In the genomic region with DNA sequence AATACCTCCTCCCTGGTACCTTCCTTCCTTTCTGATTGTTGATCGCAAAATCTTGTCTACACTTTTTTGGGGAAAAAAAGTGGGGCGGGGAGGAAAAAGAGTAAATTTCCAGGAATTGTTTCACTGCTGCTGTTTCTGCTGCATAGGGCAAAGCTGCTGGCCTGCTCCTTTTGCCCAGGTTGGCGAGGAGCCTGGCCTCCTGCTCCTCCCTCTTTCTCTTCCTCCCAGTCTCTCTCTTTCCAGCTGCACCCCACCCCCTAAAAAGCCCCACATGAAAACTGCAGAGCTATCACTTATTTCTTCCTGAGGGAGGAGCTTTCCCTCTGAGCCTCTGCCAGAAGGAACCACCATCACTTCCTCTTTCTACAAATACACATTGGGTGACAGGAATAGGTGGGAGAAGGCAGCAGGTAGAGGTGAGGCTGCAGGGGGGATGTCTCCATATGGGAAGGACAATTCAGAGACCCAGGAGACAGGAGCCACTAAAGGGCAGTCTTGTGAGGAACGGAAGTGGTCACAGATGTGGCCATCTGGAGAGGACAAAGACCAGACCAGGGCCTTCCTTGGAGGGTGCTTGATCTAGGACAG, we compare ENCODE assay signal across 1 cellular context.
TF ChIP-seq lines count a peak whose summit lies in the region.

No MANE protein-coding gene starts in this region.

TF ChIP-seq in endothelial cell of umbilical vein, 7 proteins besides CTCF, POLR2A, EP300 and RAD21:
- TF ChIP-seq, protein P1, sequence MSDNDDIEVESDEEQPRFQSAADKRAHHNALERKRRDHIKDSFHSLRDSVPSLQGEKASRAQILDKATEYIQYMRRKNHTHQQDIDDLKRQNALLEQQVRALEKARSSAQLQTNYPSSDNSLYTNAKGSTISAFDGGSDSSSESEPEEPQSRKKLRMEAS (IDR thresholded peaks at IDR 0.05; ENCODE audit: insufficient read depth, insufficient read length) = no peak
- no peak for TF ChIP-seq MYC (IDR thresholded peaks at IDR 0.05; ENCODE audit: low read depth, low read length)
